In the genomic region with DNA sequence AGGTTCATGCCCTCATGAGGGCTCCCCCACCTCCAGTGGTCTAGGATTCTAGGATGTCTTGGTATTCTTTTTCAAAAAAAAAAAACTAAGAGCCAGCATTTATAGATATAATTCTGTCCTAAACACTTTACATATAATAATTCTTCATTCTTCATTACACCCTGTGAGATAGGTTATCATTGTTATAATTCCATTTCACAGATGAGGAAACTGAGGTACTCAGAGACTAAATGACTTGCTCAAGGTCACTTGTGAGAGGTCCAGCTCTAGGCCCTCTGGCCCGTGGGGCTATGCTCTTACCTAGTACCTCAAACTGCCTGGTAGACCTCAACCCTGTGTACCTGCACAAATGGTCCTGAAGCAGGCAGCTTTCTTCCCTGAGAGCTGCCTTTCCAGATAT, we compare ENCODE assay signal across 20 cellular contexts.
"Had no signal": no experiment of that assay in that cellular context is flagged by ENCODE, and none has a peak within 500 bp of the region (broad histone marks: within the 10 kb centered on the region; RNA-seq: fewer than 3 reads in every experiment).

No MANE protein-coding gene starts in this region.

- H3K27me3 Mint-ChIP-seq: activated naive CD8-positive, alpha-beta T cell treated with anti-CD3 and anti-CD28 coated beads, Interleukin-2, amount 50 U/mL, for 24 hours had no signal

- DNase-seq: activated CD4-positive, alpha-beta T cell treated with anti-CD3 and anti-CD28 coated beads for 4 hours; activated CD4-positive, alpha-beta T cell treated with anti-CD3 and anti-CD28 coated beads, Interleukin-2, amount 50 U/mL, for 48 hours; activated CD4-positive, CD25-positive, alpha-beta regulatory T cell; activated gamma-delta T cell; activated naive CD4-positive, alpha-beta T cell treated with anti-CD3 and anti-CD28 coated beads, Interleukin-2, amount 50 U/mL, for 16 hours; activated naive CD8-positive, alpha-beta T cell treated with anti-CD3 and anti-CD28 coated beads, Interleukin-2, amount 50 U/mL, for 24 hours; activated T-cell treated with anti-CD3 and anti-CD28 coated beads, Interleukin-2, amount 50 U/mL, for 72 hours; body of pancreas; effector CD4-positive, alpha-beta T cell; erythroblast; foreskin fibroblast; heart right ventricle; islet precursor cell; left cardiac atrium; posterior cingulate gyrus; stimulated activated CD4-positive, alpha-beta T cell treated with anti-CD3 and anti-CD28 coated beads, Interleukin-2, amount 100 ng/mL, for 48 hours; stimulated activated naive CD8-positive, alpha-beta T cell treated with anti-CD3 and anti-CD28 coated beads, Interleukin-15, Interleukin-2, amounts not matched to agents 100 U/mL and 50 U/mL, for 24 hours; thyroid gland had no signal

- H3K27ac Mint-ChIP-seq: activated T-cell treated with anti-CD3 and anti-CD28 coated beads, Interleukin-2, amount 50 U/mL, for 72 hours had no signal

- H3K36me3 ChIP-seq: cardiac muscle cell, heart right ventricle, thyroid gland had no signal

- H3K27ac ChIP-seq: body of pancreas, cardiac muscle cell, heart right ventricle, thyroid gland had no signal

- ATAC-seq: activated naive CD8-positive, alpha-beta T cell treated with anti-CD3 and anti-CD28 coated beads, Interleukin-2, amount 50 U/mL, for 24 hours; activated T-cell treated with anti-CD3 and anti-CD28 coated beads, Interleukin-2, amount 50 U/mL, for 72 hours; body of pancreas; heart right ventricle; left cardiac atrium; stimulated activated naive CD8-positive, alpha-beta T cell treated with anti-CD3 and anti-CD28 coated beads, Interleukin-15, Interleukin-2, amounts not matched to agents 100 U/mL and 50 U/mL, for 24 hours had no signal

- H3K4me3 ChIP-seq: body of pancreas, cardiac muscle cell, heart right ventricle, thyroid gland had no signal

- H3K9me3 Mint-ChIP-seq: activated naive CD8-positive, alpha-beta T cell treated with anti-CD3 and anti-CD28 coated beads, Interleukin-2, amount 50 U/mL, for 24 hours; activated T-cell treated with anti-CD3 and anti-CD28 coated beads, Interleukin-2, amount 50 U/mL, for 72 hours; neural crest cell had no signal

- H3K9me3 ChIP-seq: body of pancreas, heart right ventricle, thyroid gland had no signal

- H3K4me1 ChIP-seq: body of pancreas, thyroid gland had no signal

- H3K4me1 Mint-ChIP-seq: neural crest cell had no signal

- H3K4me3 Mint-ChIP-seq: activated naive CD8-positive, alpha-beta T cell treated with anti-CD3 and anti-CD28 coated beads, Interleukin-2, amount 50 U/mL, for 24 hours; activated T-cell treated with anti-CD3 and anti-CD28 coated beads, Interleukin-2, amount 50 U/mL, for 72 hours; neural crest cell had no signal

- H3K27me3 ChIP-seq: body of pancreas, thyroid gland had no signal
